In the genomic region with DNA sequence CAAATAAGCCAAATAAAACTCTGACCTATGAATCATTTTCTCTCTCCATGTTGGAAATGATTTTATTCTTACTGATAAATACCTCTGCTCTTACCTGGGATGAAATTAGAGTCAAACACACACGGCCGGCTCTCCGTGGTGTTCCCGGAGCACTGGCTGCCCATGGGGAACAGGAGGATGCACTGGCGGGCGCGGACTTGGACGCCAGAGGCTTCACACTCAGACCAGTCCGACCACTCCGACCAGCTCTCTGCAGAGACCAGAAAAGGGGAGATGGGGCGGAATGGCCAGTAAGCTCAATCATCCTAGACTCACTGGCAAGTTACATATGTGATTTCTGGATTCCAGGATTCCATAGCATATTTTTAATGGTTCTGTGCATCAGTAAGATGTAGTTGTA, we compare ENCODE assay signal across 35 cellular contexts.
A peak's percentile ranks its signal among the peaks of the same experiment; 100 is the strongest.
DNase-seq lines count a peak whose midpoint lies in the region; ATAC-seq and TF ChIP-seq lines count a peak whose summit lies in the region.
"Had no signal": no experiment of that assay in that cellular context is flagged by ENCODE, and none has a peak within 500 bp of the region (broad histone marks: within the 10 kb centered on the region; RNA-seq: fewer than 3 reads in every experiment).

No MANE protein-coding gene starts in this region.

- WGBS in esophagus muscularis mucosa, result 97% methylated on average over 11 of the region's 11 CpGs
- WGBS in hepatocyte (ENCODE audit: low lambda C conversion rate, missing lambda C conversion rate), result 97% methylated on average over 11 of the region's 11 CpGs
- WGBS in SK-N-SH (ENCODE audit: low lambda C conversion rate), result 87% methylated on average over 11 of the region's 11 CpGs

- no peak overlapping the region for H3K9ac ChIP-seq in SK-N-SH
- H3K9ac ChIP-seq: BLaER1; BLaER1 treated with 17β-estradiol and CSF1 and Interleukin-3, amounts not matched to agents 10 nM and 100 nM had no signal

- no peaks in the 10 kb centered on the region for H4K20me1 ChIP-seq in hepatocyte (ENCODE audit: insufficient read depth, poor library complexity, severe bottlenecking)
- no peaks in the 10 kb centered on the region for H4K20me1 ChIP-seq in SK-N-SH (ENCODE audit: insufficient read depth)
- H4K20me1 ChIP-seq: BLaER1; BLaER1 treated with 17β-estradiol and CSF1 and Interleukin-3, amounts not matched to agents 10 nM and 100 nM had no signal

- H3K4me1 Mint-ChIP-seq in HFFc6 (ENCODE audit: low read depth), result peaks cover 46% of the 10 kb centered on the region
- H3K4me1 Mint-ChIP-seq: B cell; CD14-positive monocyte; CD4-positive, alpha-beta memory T cell; CD4-positive, CD25-positive, alpha-beta regulatory T cell; CD8-positive, alpha-beta memory T cell had no signal

- peak overlapping the region; percentile 48 for H3K27ac Mint-ChIP-seq in HFFc6
- H3K27ac Mint-ChIP-seq: B cell; CD14-positive monocyte; CD4-positive, alpha-beta memory T cell; CD4-positive, alpha-beta T cell; CD4-positive, CD25-positive, alpha-beta regulatory T cell; CD8-positive, alpha-beta memory T cell; CD8-positive, alpha-beta T cell had no signal

- H3K4me3 ChIP-seq in left ventricle myocardium inferior (no peak overlapping the region), esophagus muscularis mucosa (no peak overlapping the region), hepatocyte (no peak overlapping the region), SK-N-SH (ENCODE audit: low read depth in 2 of 2, low read length in 1 of 2) (no peak overlapping the region)
- H3K4me3 ChIP-seq: A549; BLaER1; BLaER1 treated with 17β-estradiol and CSF1 and Interleukin-3, amounts not matched to agents 10 nM and 100 nM had no signal

- no peak for TF ChIP-seq POLR2A in esophagus muscularis mucosa (IDR thresholded peaks at IDR 0.05; ENCODE audit: low read depth)

- TF ChIP-seq CTCF in left ventricle myocardium inferior (IDR thresholded peaks at IDR 0.05; ENCODE audit: borderline replicate concordance) (no peak), HFFc6 (IDR thresholded peaks at IDR 0.05) (no peak), esophagus muscularis mucosa (IDR thresholded peaks at IDR 0.05) (no peak), hepatocyte (IDR thresholded peaks at IDR 0.05; ENCODE audit: poor library complexity) (no peak), SK-N-SH (IDR thresholded peaks at IDR 0.05) (no peak)

- H3K27ac ChIP-seq in left ventricle myocardium inferior (replicated peaks) (no peak overlapping the region), esophagus muscularis mucosa (replicated peaks in 1 of 4) (no peak overlapping the region), hepatocyte (no peak overlapping the region), SK-N-SH (ENCODE audit: low read depth in 2 of 2, low read length in 1 of 2) (no peak overlapping the region)
- H3K27ac ChIP-seq: 22Rv1; A549; BLaER1; BLaER1 treated with 17β-estradiol and CSF1 and Interleukin-3, amounts not matched to agents 10 nM and 100 nM; C4-2B had no signal

- H3K4me3 Mint-ChIP-seq in HFFc6, result no peak overlapping the region
- H3K4me3 Mint-ChIP-seq: B cell; CD14-positive monocyte; CD4-positive, alpha-beta memory T cell; CD4-positive, alpha-beta T cell; CD4-positive, CD25-positive, alpha-beta regulatory T cell; CD8-positive, alpha-beta memory T cell; CD8-positive, alpha-beta T cell had no signal

- peaks cover 17% of the 10 kb centered on the region for H3K4me1 ChIP-seq in left ventricle myocardium inferior
- H3K4me1 ChIP-seq in esophagus muscularis mucosa, result no peaks in the 10 kb centered on the region
- no peaks in the 10 kb centered on the region for H3K4me1 ChIP-seq in hepatocyte (ENCODE audit: insufficient read depth)
- peaks cover 2 to 19% of the 10 kb centered on the region in 2 experiments; a peak in 3 of 4 replicates for H3K4me1 ChIP-seq in SK-N-SH (ENCODE audit: control insufficient read depth in 1 of 2, insufficient read depth in 2 of 2, low read depth in 1 of 2, low read length in 1 of 2)
- H3K4me1 ChIP-seq: A549, BE2C had no signal

- no peaks in the 10 kb centered on the region for H3K27me3 ChIP-seq in left ventricle myocardium inferior (ENCODE audit: low read depth)
- no peaks in the 10 kb centered on the region for H3K27me3 ChIP-seq in esophagus muscularis mucosa
- no peaks in the 10 kb centered on the region for H3K27me3 ChIP-seq in hepatocyte
- no peaks in the 10 kb centered on the region for H3K27me3 ChIP-seq in SK-N-SH (ENCODE audit: insufficient read depth)
- H3K27me3 ChIP-seq: BE2C; BLaER1; BLaER1 treated with 17β-estradiol and CSF1 and Interleukin-3, amounts not matched to agents 10 nM and 100 nM had no signal

- CTCF ChIA-PET in SK-N-SH (lab: Yijun Ruan, JAX), result interaction anchor here (1.5 kb wide), 1 partner anchor 16 kb away, joined by 3 read pairs; no protein-coding TSS in a partner anchor

- H3F3A ChIP-seq in SK-N-SH (replicated peaks; ENCODE audit: insufficient read depth), result peaks cover 17% of the 10 kb centered on the region

- no peaks in the 10 kb centered on the region for H3K9me3 Mint-ChIP-seq in HFFc6

- no peak for TF ChIP-seq RAD21 in SK-N-SH (IDR thresholded peaks at IDR 0.05; ENCODE audit: low read length)

- TF ChIP-seq EP300 in esophagus muscularis mucosa (IDR thresholded peaks at IDR 0.05), result no peak
- no peak for TF ChIP-seq EP300 in SK-N-SH (IDR thresholded peaks at IDR 0.05; ENCODE audit: borderline replicate concordance in 1 of 2, low read depth in 1 of 2, low read length in 1 of 2)

- H3K36me3 Mint-ChIP-seq in HFFc6 (ENCODE audit: low read depth), result peaks cover 29% of the 10 kb centered on the region
- H3K36me3 Mint-ChIP-seq: CD14-positive monocyte; CD4-positive, alpha-beta memory T cell; CD4-positive, CD25-positive, alpha-beta regulatory T cell; CD8-positive, alpha-beta memory T cell; CD8-positive, alpha-beta T cell had no signal

- ATAC-seq in Right ventricle myocardium inferior (no peak), HG02938 (IDR thresholded peaks at IDR 0.05; ENCODE audit: unreplicated experiment) (no peak)
- ATAC-seq: A549; CD8-positive, alpha-beta T cell had no signal

- H2AFZ ChIP-seq in hepatocyte (no peak overlapping the region), SK-N-SH (ENCODE audit: low read depth) (no peak overlapping the region)

- H3K9me3 ChIP-seq in left ventricle myocardium inferior (replicated peaks) (no peaks in the 10 kb centered on the region), esophagus muscularis mucosa (no peaks in the 10 kb centered on the region), hepatocyte (ENCODE audit: low read depth) (no peaks in the 10 kb centered on the region), SK-N-SH (no peaks in the 10 kb centered on the region)
- H3K9me3 ChIP-seq: A549, BE2C, Caco-2 had no signal

- DNase-seq in Right ventricle myocardium inferior (ENCODE audit: missing footprints) (peak; percentile 71), left ventricle myocardium inferior (no peak), HFFc6 (no peak), esophagus muscularis mucosa (ENCODE audit: extremely low spot score) (peak; percentile 50), hepatocyte (ENCODE audit: low spot score) (no peak), SK-N-SH (no peak), SKM-1 (lab: John Stamatoyannopoulos, UW; ENCODE audit: unreplicated experiment) (no peak)
- DNase-seq: 8988T; ACHN; AML-193; BE2C; C1 segment of cervical spinal cord; Caco-2; Calu3; CD4-positive, alpha-beta memory T cell; CD4-positive, alpha-beta T cell; CD4-positive, CD25-positive, alpha-beta regulatory T cell; CD8-positive, alpha-beta memory T cell; CD8-positive, alpha-beta T cell; COR-L47; DMS 273 treated with DMSO at 0.1 percent for 48 hours; DMS153; DMS53; DMS79; DMS79 treated with DMSO at 0.1 percent for 48 hours; DND-41; EL had no signal

- H3K4me2 ChIP-seq in hepatocyte (peak overlapping the region; percentile 1), SK-N-SH (no peak overlapping the region)
- H3K4me2 ChIP-seq: A549; BLaER1; BLaER1 treated with 17β-estradiol and CSF1 and Interleukin-3, amounts not matched to agents 10 nM and 100 nM had no signal

- POLR2A ChIA-PET in SK-N-SH (lab: Yijun Ruan, JAX), result no interaction called here

- H3K9me2 ChIP-seq in hepatocyte (replicated peaks; ENCODE audit: insufficient read depth) (no peaks in the 10 kb centered on the region), SK-N-SH (no peaks in the 10 kb centered on the region)

- intact Hi-C loops in Right ventricle myocardium inferior (cut with DNase I) (no loop called here), left ventricle myocardium inferior (cut with micrococcal nuclease) (no loop called here), esophagus muscularis mucosa (cut with DNase I) (no loop called here)

- H3K79me2 ChIP-seq in hepatocyte (no peaks in the 10 kb centered on the region), SK-N-SH (ENCODE audit: insufficient read depth) (no peaks in the 10 kb centered on the region)

- no peaks in the 10 kb centered on the region for H3K27me3 Mint-ChIP-seq in HFFc6 (ENCODE audit: insufficient read depth)
- H3K27me3 Mint-ChIP-seq: B cell; CD4-positive, alpha-beta memory T cell; CD4-positive, alpha-beta T cell; CD4-positive, CD25-positive, alpha-beta regulatory T cell; CD8-positive, alpha-beta memory T cell had no signal

- no peaks in the 10 kb centered on the region for H3K36me3 ChIP-seq in left ventricle myocardium inferior
- peaks cover 0 to 11% (median 0%) of the 10 kb centered on the region in 4 donors for H3K36me3 ChIP-seq in esophagus muscularis mucosa
- no peaks in the 10 kb centered on the region for H3K36me3 ChIP-seq in hepatocyte (replicated peaks; ENCODE audit: insufficient read depth, low read depth)
- no peaks in the 10 kb centered on the region for H3K36me3 ChIP-seq in SK-N-SH (replicated peaks in 1 of 2; ENCODE audit: control insufficient read depth in 1 of 2, insufficient read depth in 2 of 2, low read length in 1 of 2)
- H3K36me3 ChIP-seq: BE2C had no signal

TF ChIP-seq in SK-N-SH, 30 proteins besides CTCF, POLR2A, EP300 and RAD21 (continues in another document):
- TF ChIP-seq YY1 (IDR thresholded peaks at IDR 0.05; ENCODE audit: low read depth), result no peak
- TF ChIP-seq RXRA (IDR thresholded peaks at IDR 0.05; ENCODE audit: borderline replicate concordance, low read depth), result no peak
- TF ChIP-seq MEF2A (IDR thresholded peaks at IDR 0.05; ENCODE audit: borderline replicate concordance, low read depth), result no peak
- TF ChIP-seq, protein P1, sequence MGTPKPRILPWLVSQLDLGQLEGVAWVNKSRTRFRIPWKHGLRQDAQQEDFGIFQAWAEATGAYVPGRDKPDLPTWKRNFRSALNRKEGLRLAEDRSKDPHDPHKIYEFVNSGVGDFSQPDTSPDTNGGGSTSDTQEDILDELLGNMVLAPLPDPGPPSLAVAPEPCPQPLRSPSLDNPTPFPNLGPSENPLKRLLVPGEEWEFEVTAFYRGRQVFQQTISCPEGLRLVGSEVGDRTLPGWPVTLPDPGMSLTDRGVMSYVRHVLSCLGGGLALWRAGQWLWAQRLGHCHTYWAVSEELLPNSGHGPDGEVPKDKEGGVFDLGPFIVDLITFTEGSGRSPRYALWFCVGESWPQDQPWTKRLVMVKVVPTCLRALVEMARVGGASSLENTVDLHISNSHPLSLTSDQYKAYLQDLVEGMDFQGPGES (IDR thresholded peaks at IDR 0.05; ENCODE audit: low read depth, low read length), result no peak
- no peak for TF ChIP-seq TAF1 (IDR thresholded peaks at IDR 0.05; ENCODE audit: borderline replicate concordance, low read depth, low read length)
- no peak for TF ChIP-seq CHD2 (IDR thresholded peaks at IDR 0.05; ENCODE audit: low read length, partially characterized antibody)

Comparison
In these comparisons a context has a peak if more than half of its experiments do, and no peak if none do; other contexts are left out.
1. DNase-seq: peak in Right ventricle myocardium inferior (single experiment) and esophagus muscularis mucosa (single experiment); none in left ventricle myocardium inferior (single experiment), HFFc6 (single experiment), hepatocyte (single experiment), SK-N-SH (single experiment) and SKM-1 (single experiment).